ENCODE assay signal across 12 cellular contexts in the genomic region with DNA sequence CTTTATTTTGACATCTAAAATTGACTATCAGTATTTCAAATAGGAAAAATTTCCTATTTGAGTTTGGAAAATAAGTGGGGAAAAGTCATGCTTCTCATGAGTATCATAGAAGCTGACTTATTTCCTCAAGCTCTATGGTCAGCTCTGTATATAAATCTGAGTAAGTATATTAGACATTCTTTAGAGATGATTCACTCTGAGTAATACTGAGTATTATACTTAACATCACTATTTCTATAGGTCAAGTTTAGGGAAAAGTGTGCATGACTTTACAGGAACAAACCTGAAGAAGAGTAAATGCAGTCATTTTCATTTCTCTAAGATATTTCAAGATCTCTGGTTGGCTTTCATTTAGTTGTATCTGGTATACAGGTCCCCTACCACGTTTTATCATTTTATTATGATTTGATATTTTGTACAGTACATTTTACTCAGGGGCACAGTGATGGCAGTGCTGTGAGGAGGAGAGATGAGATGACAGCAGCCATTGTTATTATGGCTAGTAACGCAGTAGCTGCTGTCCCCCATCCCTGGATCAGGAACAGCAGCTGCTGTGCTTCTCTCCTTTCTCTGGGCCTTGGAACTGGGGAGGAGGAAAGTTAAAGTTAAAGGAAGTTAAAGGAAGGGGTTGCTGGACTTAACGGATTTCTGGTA. TPM values are rescaled to one million over a fixed set of nuclear protein-coding genes. Genes with fewer than 3 reads are reported as not detected.
A peak's percentile ranks its signal among the peaks of the same experiment; 100 is the strongest.
DNase-seq lines count a peak whose midpoint lies in the region; ATAC-seq and TF ChIP-seq lines count a peak whose summit lies in the region.
"Had no signal": no experiment of that assay in that cellular context is flagged by ENCODE, and none has a peak within 500 bp of the region (broad histone marks: within the 10 kb centered on the region; RNA-seq: fewer than 3 reads in every experiment).

No MANE protein-coding gene starts in this region.

- intact Hi-C loops in PC-3 (cut with micrococcal nuclease) = loop anchor here (5.0 kb wide), 1 partner anchor 80 kb away; a partner anchor contains a TSS

- H3K27me3 ChIP-seq in PC-3 (ENCODE audit: low read length) = no peaks in the 10 kb centered on the region

- peak overlapping the region; percentile 88 for H3K27ac ChIP-seq in PC-3 (ENCODE audit: low read length)

- H3K9me2 ChIP-seq in PC-3 (replicated peaks; ENCODE audit: low read length) = no peaks in the 10 kb centered on the region

- peaks cover 13% of the 10 kb centered on the region for H3F3A ChIP-seq in PC-3 (ENCODE audit: low read length, unreplicated experiment)

- ATAC-seq in activated naive CD4-positive, alpha-beta T cell treated with anti-CD3 and anti-CD28 coated beads, Interleukin-2, amount 50 U/mL, for 72 hours = peak; percentile 80 to 93
- peak; percentile 93 for ATAC-seq in PC-3
- no peak for ATAC-seq in HG02588 (IDR thresholded peaks at IDR 0.05; ENCODE audit: unreplicated experiment)
- no peak for ATAC-seq in GM21390 (IDR thresholded peaks at IDR 0.05; ENCODE audit: unreplicated experiment)
- ATAC-seq: CD8-positive, alpha-beta T cell; right cardiac atrium had no signal

- no TSS peak for BruUV-seq in PC-3 (replicated peaks; lab: Mats Ljungman, UMichigan)

- H3K9ac ChIP-seq in PC-3 (ENCODE audit: low read length) = peak overlapping the region; percentile 36

- H3K27ac Mint-ChIP-seq in activated naive CD4-positive, alpha-beta T cell treated with anti-CD3 and anti-CD28 coated beads, Interleukin-2, amount 50 U/mL, for 72 hours = peak overlapping the region; percentile 92 to 94
- H3K27ac Mint-ChIP-seq: CD8-positive, alpha-beta T cell had no signal

- H3K4me1 ChIP-seq in PC-3 (ENCODE audit: insufficient read depth, low read length) = peaks cover 39% of the 10 kb centered on the region

- peaks cover 14% of the 10 kb centered on the region; the same call in 1 of the 2 replicates for H3K36me3 ChIP-seq in PC-3 (ENCODE audit: low read depth, low read length)

- peak overlapping the region; percentile 78 for H3K4me2 ChIP-seq in PC-3 (ENCODE audit: low read length)

- H3K36me3 Mint-ChIP-seq in activated naive CD4-positive, alpha-beta T cell treated with anti-CD3 and anti-CD28 coated beads, Interleukin-2, amount 50 U/mL, for 72 hours = peaks cover 5 to 45% of the 10 kb centered on the region in 2 donors

- peaks cover 14% of the 10 kb centered on the region for H4K20me1 ChIP-seq in PC-3 (ENCODE audit: low read length)

- POLR2A ChIA-PET in PC-3 (lab: Charles Lee; ENCODE audit: unreplicated experiment) = interaction anchor here (0.6 kb wide), 1 partner anchor 82 kb away, joined by 4 read pairs; a partner anchor contains a TSS

- DNase-seq in activated naive CD4-positive, alpha-beta T cell treated with anti-CD3 and anti-CD28 coated beads, Interleukin-2, amount 50 U/mL, for 72 hours (ENCODE audit: low spot score in 2 of 2) = no peak
- DNase-seq in activated naive CD4-positive, alpha-beta T cell (lab: John Stamatoyannopoulos, UW) = no peak
- DNase-seq in PC-3 (peak; percentile 88), epithelial cell of esophagus (ENCODE audit: low read depth) (peak; percentile 77), NCI-H748 (lab: John Stamatoyannopoulos, UW; ENCODE audit: unreplicated experiment) (no peak), kidney glomerular epithelial cell (lab: John Stamatoyannopoulos, UW) (no peak)
- DNase-seq: CD8-positive, alpha-beta T cell; NCI-H2029; right cardiac atrium had no signal

- no peak overlapping the region for H2AFZ ChIP-seq in PC-3 (ENCODE audit: low read length)

- CTCF ChIA-PET in PC-3 (lab: Charles Lee) = interaction anchor here (1.2 kb wide), 1 partner anchor 40 kb away, joined by 10 read pairs; no protein-coding TSS in a partner anchor

- peaks cover 93% of the 10 kb centered on the region for H3K79me2 ChIP-seq in PC-3 (ENCODE audit: low read length)

- H3K4me3 ChIP-seq in PC-3 (ENCODE audit: low read length) = peak overlapping the region; percentile 54
- H3K4me3 ChIP-seq in epithelial cell of esophagus (ENCODE audit: low read length) = no peak overlapping the region

- H3K9me3 ChIP-seq in PC-3 (ENCODE audit: low read length) = no peaks in the 10 kb centered on the region

- no peak for TF ChIP-seq CTCF in PC-3 (conservative IDR thresholded peaks at IDR 0.05; ENCODE audit: low read depth, low read length)
- no peak for TF ChIP-seq CTCF in epithelial cell of esophagus (IDR thresholded peaks at IDR 0.05; ENCODE audit: insufficient read depth, low read depth, low read length, missing control alignments)

- no peaks in the 10 kb centered on the region for H3K9me3 Mint-ChIP-seq in activated naive CD4-positive, alpha-beta T cell treated with anti-CD3 and anti-CD28 coated beads, Interleukin-2, amount 50 U/mL, for 72 hours

RNA-seq across cellular contexts. Expression of a gene that starts 15.2 kb away (rescaled TPM):
- 100 to 1,000 TPM; 175 to 246 TPM for total RNA-seq in activated naive CD4-positive, alpha-beta T cell treated with anti-CD3 and anti-CD28 coated beads, Interleukin-2, amount 50 U/mL, for 72 hours
- total RNA-seq in PC-3 (2014; rRNA removed) = 139 and 158 TPM in 2 replicates

RNA-seq across cellular contexts. Expression of a gene that starts 49.2 kb away (rescaled TPM):
- total RNA-seq in activated naive CD4-positive, alpha-beta T cell treated with anti-CD3 and anti-CD28 coated beads, Interleukin-2, amount 50 U/mL, for 72 hours = not detected
- total RNA-seq in PC-3 (2014; rRNA removed) = not detected in 2 replicates
- total RNA-seq: CD8-positive, alpha-beta T cell; right cardiac atrium; T-helper 1 cell treated with Interleukin-12 subunit alpha and Interleukin-12 subunit beta and Interleukin-4 antibody, amounts not matched to agents 30 ng/mL and 1 ng/mL, for 36 hours had no signal

Comparison
In these comparisons a context has a peak if more than half of its experiments do, and no peak if none do; other contexts are left out.
1. ATAC-seq: peak in activated naive CD4-positive, alpha-beta T cell treated with anti-CD3 and anti-CD28 coated beads, Interleukin-2, amount 50 U/mL, for 72 hours (2 of 2) and PC-3 (single experiment); none in HG02588 (single experiment) and GM21390 (single experiment).
2. DNase-seq: peak in PC-3 (single experiment) and epithelial cell of esophagus (single experiment); none in activated naive CD4-positive, alpha-beta T cell treated with anti-CD3 and anti-CD28 coated beads, Interleukin-2, amount 50 U/mL, for 72 hours (0 of 2), activated naive CD4-positive, alpha-beta T cell (0 of 4), NCI-H748 (single experiment) and kidney glomerular epithelial cell (single experiment).